Comparison of ENCODE assay signal across 12 cellular contexts in the genomic region with DNA sequence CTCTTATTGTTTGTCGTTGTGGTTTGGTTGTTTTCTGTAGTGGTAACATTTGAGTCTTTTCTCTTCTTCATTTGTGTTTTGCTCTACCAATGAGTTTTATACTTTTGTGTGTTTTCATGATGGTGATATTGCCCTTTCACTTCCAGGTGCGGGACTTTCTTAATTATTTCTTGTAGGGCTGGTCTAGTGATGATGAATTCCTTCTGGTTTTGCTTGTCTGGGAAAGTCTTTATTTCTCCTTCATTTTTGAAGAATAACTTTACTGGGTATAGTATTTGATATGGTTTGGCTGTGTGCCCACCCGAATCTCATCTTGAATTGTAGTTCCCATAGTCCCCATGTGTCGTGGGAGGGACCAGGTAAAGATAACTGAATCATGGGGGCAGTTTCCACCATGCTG. TPM values are rescaled to one million over a fixed set of nuclear protein-coding genes. Genes with fewer than 3 reads are reported as not detected.
"Had no signal": no experiment of that assay in that cellular context is flagged by ENCODE, and none has a peak within 500 bp of the region (broad histone marks: within the 10 kb centered on the region; RNA-seq: fewer than 3 reads in every experiment).

No MANE protein-coding gene starts in this region.

- ATAC-seq: GM23338, HCT116 had no signal

- FAIRE-seq: H1, H54 had no signal

- H2AFZ ChIP-seq: GM23248, GM23338 had no signal

- H3K4me1 ChIP-seq: HAP-1 had no signal

- H3K4me3 ChIP-seq: GM23248, GM23338, HAP-1 had no signal

- H3K36me3 ChIP-seq: HAP-1 had no signal

- H3K27ac ChIP-seq: GM23248 had no signal

- H3K4me2 ChIP-seq: GM23338 had no signal

- H3K9ac ChIP-seq: GM23248 had no signal

- DNase-seq: GM23248, GOT3, H7, H9, HCEC 1CT, HFFc6 had no signal

RNA-seq across cellular contexts. Expression of a gene that starts 6.8 kb away (rescaled TPM):
- total RNA-seq: GM23248, GM23338, H1, H4, H7, H9, HFFc6 had no signal
- polyA plus RNA-seq: GM23248, GM23338, H1 had no signal

RNA-seq across cellular contexts. Expression of a gene that starts 8.9 kb away (rescaled TPM):
- total RNA-seq: GM23248, H7, H9, HFFc6 had no signal
- polyA plus RNA-seq: GM23248, GM23338 had no signal

RNA-seq across cellular contexts. Expression of a gene that starts 24.3 kb away (rescaled TPM):
- total RNA-seq: GM23248, H4, H7, H9, HFFc6 had no signal
- polyA plus RNA-seq: GM23248 had no signal

RNA-seq across cellular contexts. Expression of a gene that starts 54.3 kb away (rescaled TPM):
- total RNA-seq: GM23248, GM23338, H1, H4, H7, H9, HFFc6 had no signal
- polyA plus RNA-seq: GM23248 had no signal
